Comparison of ENCODE assay signal across 17 cellular contexts in the genomic region with DNA sequence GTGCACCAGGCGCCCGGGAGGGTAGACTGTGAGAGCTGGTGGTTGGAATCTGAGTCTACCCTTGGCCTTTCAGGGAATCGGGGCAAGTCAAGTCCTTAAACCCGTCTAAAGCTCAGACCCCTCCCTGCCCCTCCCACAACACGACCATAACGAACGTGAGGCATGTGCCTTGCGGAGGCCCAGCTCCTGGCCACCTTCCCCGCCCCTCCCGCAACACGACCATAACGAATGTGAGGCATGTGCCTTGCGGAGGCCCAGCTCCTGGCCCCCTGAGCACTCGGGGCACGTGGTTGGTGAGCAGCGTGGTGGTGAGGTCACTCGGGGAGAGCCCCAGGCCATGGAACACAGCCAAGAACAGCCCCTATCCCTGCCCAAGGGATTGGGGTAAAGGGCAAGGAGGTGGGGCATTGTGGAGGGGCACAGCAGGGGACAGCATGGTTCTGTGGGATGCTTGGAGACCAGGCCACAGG.
DNase-seq lines count a peak whose midpoint lies in the region; ATAC-seq, FAIRE-seq and TF ChIP-seq lines count a peak whose summit lies in the region.
"Had no signal": no experiment of that assay in that cellular context is flagged by ENCODE, and none has a peak within 500 bp of the region (broad histone marks: within the 10 kb centered on the region; RNA-seq: fewer than 3 reads in every experiment).

No MANE protein-coding gene starts in this region.

- H3K9me3 ChIP-seq in IMR-90 (ENCODE audit: control insufficient read depth, insufficient read depth, low read length) = no peaks in the 10 kb centered on the region
- H3K9me3 ChIP-seq in kidney (ENCODE audit: control insufficient read depth in 1 of 2, low read length in 2 of 2) = no peaks in the 10 kb centered on the region
- no peaks in the 10 kb centered on the region for H3K9me3 ChIP-seq in sigmoid colon
- H3K9me3 ChIP-seq: Peyer's patch had no signal

- CTCF ChIA-PET in IMR-90 (lab: Yijun Ruan, JAX) = no interaction called here

- peak; percentile 31 for DNase-seq in ELF-1 (ENCODE audit: low read depth, low spot score)
- DNase-seq in IMR-90 = no peak
- peak; percentile 43 for DNase-seq in kidney
- DNase-seq in sigmoid colon = peak; percentile 56
- DNase-seq in NCI-H446 treated with DMSO at 0.1 percent for 48 hours (lab: John Stamatoyannopoulos, UW) = no peak
- no peak for DNase-seq in NCI-H524 (lab: John Stamatoyannopoulos, UW)
- DNase-seq: DND-41, GF-D8, GM23248, NCI-H146, NCI-H2081 treated with DMSO at 0.1 percent for 48 hours, NCI-H2227 treated with DMSO at 0.1 percent for 48 hours, NCI-H774, SIG-M5 had no signal

- no peak overlapping the region for H4K5ac ChIP-seq in IMR-90 (ENCODE audit: low read depth, low read length)

- H3K27ac ChIP-seq in IMR-90 (ENCODE audit: insufficient read depth, low read length) (no peak overlapping the region), kidney (ENCODE audit: low read depth in 2 of 2, low read length in 2 of 2) (no peak overlapping the region), sigmoid colon (no peak overlapping the region)
- H3K27ac ChIP-seq: GM23248, Peyer's patch had no signal

- no peak overlapping the region for H4K91ac ChIP-seq in IMR-90 (ENCODE audit: insufficient read depth, low read depth, low read length)

- no CpG with 5 or more reads among the region's 17 CpGs for WGBS in IMR-90 (ENCODE audit: extremely low coverage in 2 of 2, insufficient read length in 1 of 2), 2 experiments
- 45 to 67% methylated on average over 17 of the region's 17 CpGs for WGBS in sigmoid colon, 2 donors

- TF ChIP-seq EP300 in sigmoid colon (IDR thresholded peaks at IDR 0.05) = no peak

- H3K4ac ChIP-seq in IMR-90 (ENCODE audit: low read depth, low read length) = no peak overlapping the region

- intact Hi-C loops in IMR-90 (cut with micrococcal nuclease) (no loop called here), kidney (cut with DNase I) (no loop called here), sigmoid colon (cut with DNase I) (no loop called here)

- H2AFZ ChIP-seq in IMR-90 (replicated peaks; ENCODE audit: low read length, poor library complexity) = no peak overlapping the region
- H2AFZ ChIP-seq: GM23248 had no signal

- H3K14ac ChIP-seq in IMR-90 (replicated peaks; ENCODE audit: low read depth, low read length) = no peak overlapping the region

- H3K9ac ChIP-seq in IMR-90 (ENCODE audit: low read depth, low read length) = no peak overlapping the region
- no peak overlapping the region for H3K9ac ChIP-seq in kidney (ENCODE audit: low read length in 2 of 2)
- H3K9ac ChIP-seq: GM23248 had no signal

- no peak for ATAC-seq in IMR-90 (ENCODE audit: low read depth)
- ATAC-seq in GM19324 (IDR thresholded peaks at IDR 0.05; ENCODE audit: low FRiP score, unreplicated experiment) = no peak
- ATAC-seq: K562 had no signal

- POLR2A ChIA-PET in IMR-90 (lab: Charles Lee; ENCODE audit: unreplicated experiment) = no interaction called here

- H3K79me1 ChIP-seq in IMR-90 (ENCODE audit: low read depth in 1 of 2, low read length in 2 of 2) = no peaks in the 10 kb centered on the region

- no TSS peak for BruUV-seq in IMR-90 (replicated peaks; lab: Mats Ljungman, UMichigan)

- no peaks in the 10 kb centered on the region for H3K4me1 ChIP-seq in IMR-90 (ENCODE audit: control insufficient read depth, insufficient read depth, low read length)
- H3K4me1 ChIP-seq in kidney (ENCODE audit: control insufficient read depth in 1 of 2, insufficient read depth in 1 of 2, low read depth in 1 of 2, low read length in 2 of 2) = no peaks in the 10 kb centered on the region
- H3K4me1 ChIP-seq in sigmoid colon = no peaks in the 10 kb centered on the region
- H3K4me1 ChIP-seq: Peyer's patch had no signal

- TF ChIP-seq POLR2A in IMR-90 (IDR thresholded peaks at IDR 0.05; ENCODE audit: low read depth, low read length) (no peak), sigmoid colon (IDR thresholded peaks at IDR 0.05) (no peak)

- no peak overlapping the region for H3K4me2 ChIP-seq in IMR-90 (ENCODE audit: low read depth, low read length)

- dilution Hi-C loops in IMR-90 (cut with HindIII; ENCODE audit: low sequenced_read_pairs, unreplicated experiment) = no loop called here

- peak overlapping the region; percentile 19 for H2AK9ac ChIP-seq in IMR-90 (replicated peaks; ENCODE audit: low read depth, low read length, poor library complexity)

- no peak overlapping the region for H3K18ac ChIP-seq in IMR-90 (ENCODE audit: low read depth, low read length)

- in situ Hi-C loops in IMR-90 (cut with MboI; ENCODE audit: low sequenced_read_pairs) = no loop called here

- H3K23ac ChIP-seq in IMR-90 (ENCODE audit: low read depth, low read length) = no peak overlapping the region

- no peaks in the 10 kb centered on the region; the same call in 1 of the 2 replicates for H3K9me1 ChIP-seq in IMR-90 (ENCODE audit: insufficient read depth, low read length)

- H2BK20ac ChIP-seq in IMR-90 (ENCODE audit: low read depth, low read length) = no peak overlapping the region

- H3K4me3 ChIP-seq in IMR-90 (ENCODE audit: insufficient read depth, low read depth, low read length) (no peak overlapping the region), kidney (ENCODE audit: low read length in 2 of 2) (no peak overlapping the region), sigmoid colon (no peak overlapping the region)
- H3K4me3 ChIP-seq: GM23248, K562, Peyer's patch had no signal

- H4K8ac ChIP-seq in IMR-90 (ENCODE audit: low read depth in 2 of 2, low read length in 2 of 2) = no peak overlapping the region

- H2BK5ac ChIP-seq in IMR-90 (ENCODE audit: low read depth, low read length, poor library complexity, severe bottlenecking) = no peak overlapping the region

- no peak overlapping the region for H2BK120ac ChIP-seq in IMR-90 (ENCODE audit: low read depth, low read length)

- no peak overlapping the region for H3K56ac ChIP-seq in IMR-90 (ENCODE audit: extremely low read depth, insufficient read depth, low read length)

- no peak overlapping the region for H2BK15ac ChIP-seq in IMR-90 (ENCODE audit: low read depth, low read length)

- no peak overlapping the region for H2AK5ac ChIP-seq in IMR-90 (ENCODE audit: low read depth, low read length)

- H3K36me3 ChIP-seq in IMR-90 (ENCODE audit: control insufficient read depth, insufficient read depth, low read length) (no peaks in the 10 kb centered on the region), kidney (ENCODE audit: control insufficient read depth in 1 of 2, insufficient read depth in 2 of 2, low read length in 2 of 2) (no peaks in the 10 kb centered on the region), sigmoid colon (no peaks in the 10 kb centered on the region)
- H3K36me3 ChIP-seq: Peyer's patch had no signal

- H3K27me3 ChIP-seq in IMR-90 (ENCODE audit: control insufficient read depth, insufficient read depth, low read length) (no peaks in the 10 kb centered on the region; the same call in 1 of the 2 replicates), sigmoid colon (peaks cover 0 to 26% (median 7%) of the 10 kb centered on the region in 3 donors)
- H3K27me3 ChIP-seq: Peyer's patch had no signal

- H4K20me1 ChIP-seq in IMR-90 (ENCODE audit: insufficient read depth, low read length) = no peaks in the 10 kb centered on the region

- TF ChIP-seq RAD21 in IMR-90 (IDR thresholded peaks at IDR 0.05; ENCODE audit: low read length) = no peak

- no peak for FAIRE-seq in kidney (lab: Jason Lieb, UNC)
- FAIRE-seq: K562 had no signal

- TF ChIP-seq CTCF in IMR-90 (conservative IDR thresholded peaks at IDR 0.05; ENCODE audit: low read depth, low read length) (no peak), kidney (IDR thresholded peaks at IDR 0.05; ENCODE audit: borderline replicate concordance, extremely low read depth, insufficient read depth) (no peak), sigmoid colon (IDR thresholded peaks at IDR 0.05) (no peak)

TF ChIP-seq in IMR-90, 13 proteins besides CTCF, POLR2A, EP300 and RAD21:
- TF ChIP-seq RFX5 (IDR thresholded peaks at IDR 0.05; ENCODE audit: low read depth, low read length) (no peak), NFE2L2 (IDR thresholded peaks at IDR 0.05; ENCODE audit: low read depth, low read length) (no peak), RCOR1 (IDR thresholded peaks at IDR 0.05; ENCODE audit: insufficient replicate concordance, low read length) (no peak), CHD1 (IDR thresholded peaks at IDR 0.05; ENCODE audit: low read depth, low read length) (no peak), SMC3 (IDR thresholded peaks at IDR 0.05; ENCODE audit: low read depth, low read length) (no peak), MAZ (IDR thresholded peaks at IDR 0.05; ENCODE audit: borderline replicate concordance, low read depth, low read length) (no peak), FOS (IDR thresholded peaks at IDR 0.05; ENCODE audit: low read depth, low read length) (no peak)
- TF ChIP-seq, protein P1, sequence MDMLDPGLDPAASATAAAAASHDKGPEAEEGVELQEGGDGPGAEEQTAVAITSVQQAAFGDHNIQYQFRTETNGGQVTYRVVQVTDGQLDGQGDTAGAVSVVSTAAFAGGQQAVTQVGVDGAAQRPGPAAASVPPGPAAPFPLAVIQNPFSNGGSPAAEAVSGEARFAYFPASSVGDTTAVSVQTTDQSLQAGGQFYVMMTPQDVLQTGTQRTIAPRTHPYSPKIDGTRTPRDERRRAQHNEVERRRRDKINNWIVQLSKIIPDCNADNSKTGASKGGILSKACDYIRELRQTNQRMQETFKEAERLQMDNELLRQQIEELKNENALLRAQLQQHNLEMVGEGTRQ (IDR thresholded peaks at IDR 0.05; ENCODE audit: low read depth, low read length) = no peak

Comparison
In these comparisons a context has a peak if more than half of its experiments do, and no peak if none do; other contexts are left out.
1. DNase-seq: peak in ELF-1 (single experiment), kidney (single experiment) and sigmoid colon (single experiment); none in IMR-90 (single experiment), NCI-H446 treated with DMSO at 0.1 percent for 48 hours (single experiment) and NCI-H524 (0 of 2).